In genomic region chr3:120004008-120004498, GRCh38 we compare ENCODE assay signal across 1 cellular context.
TF ChIP-seq lines count a peak whose summit lies in the region.

No MANE protein-coding gene starts in this region.

TF ChIP-seq in H1, 55 proteins besides CTCF, POLR2A, EP300 and RAD21:
- TF ChIP-seq NANOG (IDR thresholded peaks at IDR 0.05; ENCODE audit: insufficient read depth, low read depth, low read length, poor library complexity, severe bottlenecking) (peak; percentile 47), MAX (IDR thresholded peaks at IDR 0.05) (0 out of 2 replicates have a peak, but pooled peaks have one; percentile 16), ASH2L (IDR thresholded peaks at IDR 0.05; ENCODE audit: low read length) (peak; percentile 83), TEAD4 (IDR thresholded peaks at IDR 0.05; ENCODE audit: low read depth, low read length) (peak; percentile 28; the same call in 1 of the 2 replicates), CTBP2 (IDR thresholded peaks at IDR 0.05; ENCODE audit: borderline replicate concordance, insufficient read depth, insufficient read length, low read length) (peak; percentile 25), SP1 (IDR thresholded peaks at IDR 0.05; ENCODE audit: low read depth, low read length) (peak; percentile 71; the same call in 1 of the 2 replicates), MAFK (IDR thresholded peaks at IDR 0.05; ENCODE audit: low read depth, low read length) (peak; percentile 21; the same call in 1 of the 2 replicates), EGR1 (IDR thresholded peaks at IDR 0.05; ENCODE audit: borderline replicate concordance, low read depth, low read length) (peak; percentile 90), KDM4A (IDR thresholded peaks at IDR 0.05; ENCODE audit: low read depth, low read length, severe bottlenecking) (peak; percentile 28)
